8 cellular contexts compared by ENCODE assay signal in the genomic region with DNA sequence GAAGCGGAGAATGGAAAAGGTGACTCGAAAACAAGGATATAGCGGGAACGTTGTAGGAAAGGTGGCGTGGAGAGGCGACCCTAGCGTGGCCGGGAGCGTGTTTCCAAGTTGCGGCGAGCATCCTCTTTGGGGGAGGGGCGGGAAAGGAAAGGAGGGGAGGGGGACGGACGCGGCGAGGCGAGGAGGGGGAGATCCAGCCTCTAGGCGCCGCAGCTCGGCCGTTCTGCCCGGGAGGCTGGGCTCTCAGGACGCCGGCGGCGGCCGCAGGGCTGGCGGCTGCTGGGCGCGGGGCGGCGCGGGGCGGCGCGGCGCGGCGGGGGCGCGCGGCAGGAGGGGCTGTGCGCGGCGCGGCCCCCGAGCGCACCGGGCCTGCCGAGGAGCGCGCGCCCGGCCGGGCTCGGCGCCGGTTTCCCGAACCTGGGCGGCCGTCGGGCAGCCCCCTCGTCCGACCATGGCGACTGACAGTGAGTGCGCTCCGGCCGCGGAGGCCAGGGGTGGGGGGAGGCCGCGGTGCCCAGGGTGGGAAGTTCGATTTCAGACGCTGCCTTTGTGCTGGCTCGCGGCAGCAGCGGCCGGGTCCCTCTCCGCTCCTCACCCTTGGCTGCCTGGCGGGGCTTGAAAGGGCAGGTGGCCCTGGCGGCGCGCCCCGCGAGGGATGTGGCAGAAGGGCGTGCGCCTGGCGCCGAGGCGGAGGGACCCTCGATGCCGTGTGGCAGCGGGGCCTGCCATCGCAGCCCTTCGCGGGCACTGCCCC. TPM values are rescaled to one million over a fixed set of nuclear protein-coding genes. Genes with fewer than 3 reads are reported as not detected.
DNase-seq lines count a peak whose midpoint lies in the region; ATAC-seq and TF ChIP-seq lines count a peak whose summit lies in the region.

A gene (plus strand): TSS at position 357 of the 754 bp plus-strand sequence.

- H3K4me1 Mint-ChIP-seq in activated naive CD4-positive, alpha-beta T cell treated with anti-CD3 and anti-CD28 coated beads, Interleukin-2, amount 10 ng/mL, durations not matched to agents 7 days and 5 days = peaks cover 10% of the 10 kb centered on the region

- no peak within 1 kb of the TSS for H3K27ac ChIP-seq in hepatocyte
- no peak within 1 kb of the TSS for H3K27ac ChIP-seq in smooth muscle cell (ENCODE audit: low read depth)

- H3K4me3 ChIP-seq in hepatocyte = peak within 1 kb of the TSS; percentile 67
- H3K4me3 ChIP-seq in smooth muscle cell = peak within 1 kb of the TSS; percentile 59

- DNase-seq in stimulated activated CD4-positive, alpha-beta T cell treated with anti-CD3 and anti-CD28 coated beads, Interleukin-12 subunit alpha, Interleukin-12 subunit beta, amount 100 ng/mL, for 4 hours = peak; percentile 7
- no peak for DNase-seq in stimulated activated CD4-positive, alpha-beta T cell treated with anti-CD3 and anti-CD28 coated beads, Interleukin-1b, Interleukin-23, amount 100 ng/mL, for 48 hours
- peak; percentile 29 for DNase-seq in activated naive CD4-positive, alpha-beta T cell treated with anti-CD3 and anti-CD28 coated beads, Interleukin-2, amount 10 ng/mL, durations not matched to agents 7 days and 5 days
- DNase-seq in hepatocyte (ENCODE audit: low spot score) (peak; percentile 32), smooth muscle cell (lab: John Stamatoyannopoulos, UW; ENCODE audit: unreplicated experiment) (no peak), H4 (ENCODE audit: low spot score) (no peak), epidermal melanocyte (ENCODE audit: insufficient read length, low spot score) (no peak)

- H3K4me1 ChIP-seq in hepatocyte (ENCODE audit: insufficient read depth) = peaks cover 3% of the 10 kb centered on the region
- no peaks in the 10 kb centered on the region for H3K4me1 ChIP-seq in smooth muscle cell (ENCODE audit: low read depth)

- WGBS in hepatocyte (ENCODE audit: low lambda C conversion rate, missing lambda C conversion rate) = 4% methylated on average over 27 of the region's 95 CpGs
- WGBS in smooth muscle cell (ENCODE audit: low lambda C conversion rate) = 4% methylated on average over 43 of the region's 95 CpGs

- H3K4me2 ChIP-seq in hepatocyte = peak within 1 kb of the TSS; percentile 97
- peak within 1 kb of the TSS; percentile 92 for H3K4me2 ChIP-seq in smooth muscle cell

- H3K9me3 ChIP-seq in hepatocyte (ENCODE audit: low read depth) (no peaks in the 10 kb centered on the region), smooth muscle cell (replicated peaks; ENCODE audit: low read depth) (no peaks in the 10 kb centered on the region)

- ATAC-seq in HG03108 (IDR thresholded peaks at IDR 0.05; ENCODE audit: unreplicated experiment) = no peak

- H3K79me2 ChIP-seq in hepatocyte (no peaks in the 10 kb centered on the region), smooth muscle cell (ENCODE audit: low read depth) (no peaks in the 10 kb centered on the region)

- H3K4me3 Mint-ChIP-seq in activated naive CD4-positive, alpha-beta T cell treated with anti-CD3 and anti-CD28 coated beads, Interleukin-2, amount 10 ng/mL, durations not matched to agents 7 days and 5 days = peak within 1 kb of the TSS; percentile 69

- H3K9me3 Mint-ChIP-seq in activated naive CD4-positive, alpha-beta T cell treated with anti-CD3 and anti-CD28 coated beads, Interleukin-2, amount 10 ng/mL, durations not matched to agents 7 days and 5 days = no peaks in the 10 kb centered on the region

- H3K36me3 ChIP-seq in hepatocyte (replicated peaks; ENCODE audit: insufficient read depth, low read depth) (no peaks in the 10 kb centered on the region), smooth muscle cell (ENCODE audit: low read depth) (no peaks in the 10 kb centered on the region)

- H3K9me2 ChIP-seq in hepatocyte (replicated peaks; ENCODE audit: insufficient read depth) = no peaks in the 10 kb centered on the region

- H3K36me3 Mint-ChIP-seq in activated naive CD4-positive, alpha-beta T cell treated with anti-CD3 and anti-CD28 coated beads, Interleukin-2, amount 10 ng/mL, durations not matched to agents 7 days and 5 days = peaks cover 13% of the 10 kb centered on the region

- TF ChIP-seq CTCF in hepatocyte (IDR thresholded peaks at IDR 0.05; ENCODE audit: poor library complexity) (no peak), smooth muscle cell (IDR thresholded peaks at IDR 0.05; ENCODE audit: borderline replicate concordance, insufficient read depth, poor library complexity, severe bottlenecking) (no peak)

- peaks cover 96% of the 10 kb centered on the region for H3K27me3 Mint-ChIP-seq in activated naive CD4-positive, alpha-beta T cell treated with anti-CD3 and anti-CD28 coated beads, Interleukin-2, amount 10 ng/mL, durations not matched to agents 7 days and 5 days

- H2AFZ ChIP-seq in hepatocyte (peak within 1 kb of the TSS; percentile 56), smooth muscle cell (ENCODE audit: low read depth) (peak within 1 kb of the TSS; percentile 72)

- H3K27ac Mint-ChIP-seq in activated naive CD4-positive, alpha-beta T cell treated with anti-CD3 and anti-CD28 coated beads, Interleukin-2, amount 10 ng/mL, durations not matched to agents 7 days and 5 days = peak within 1 kb of the TSS; percentile 31

- CTCF ChIA-PET in activated naive CD4-positive, alpha-beta T cell treated with anti-CD3 and anti-CD28 coated beads, Interleukin-2, amount 10 ng/mL, durations not matched to agents 7 days and 5 days (lab: Charles Lee) = no interaction called here

- no peaks in the 10 kb centered on the region for H4K20me1 ChIP-seq in hepatocyte (ENCODE audit: insufficient read depth, poor library complexity, severe bottlenecking)
- H4K20me1 ChIP-seq in smooth muscle cell (ENCODE audit: low read depth) = no peaks in the 10 kb centered on the region

- peaks cover 48% of the 10 kb centered on the region for H3K27me3 ChIP-seq in hepatocyte
- H3K27me3 ChIP-seq in smooth muscle cell (ENCODE audit: low read depth) = peaks cover 59% of the 10 kb centered on the region

- no peak within 1 kb of the TSS for H3K9ac ChIP-seq in smooth muscle cell (ENCODE audit: low read depth)

- H3F3A ChIP-seq in smooth muscle cell (ENCODE audit: low read depth) = no peaks in the 10 kb centered on the region

RNA-seq across cellular contexts. Expression of the gene that starts here (rescaled TPM):
- total RNA-seq in hepatocyte (2.3 and 5.1 TPM in 2 replicates), smooth muscle cell (1.0 and 2.4 TPM in 2 replicates)
- polyA plus RNA-seq in hepatocyte (0.37 and 0.49 TPM in 2 replicates), smooth muscle cell (1.1 TPM in 1 of 2 replicates, not detected in the other)
- total RNA-seq in H4 (2014; rRNA removed; shearing (Covaris generic)) = 0.14 TPM in 1 of 2 replicates, not detected in the other

Comparison
In these comparisons a context has a peak if more than half of its experiments do, and no peak if none do; other contexts are left out.
1. DNase-seq: peak in stimulated activated CD4-positive, alpha-beta T cell treated with anti-CD3 and anti-CD28 coated beads, Interleukin-12 subunit alpha, Interleukin-12 subunit beta, amount 100 ng/mL, for 4 hours (single experiment), activated naive CD4-positive, alpha-beta T cell treated with anti-CD3 and anti-CD28 coated beads, Interleukin-2, amount 10 ng/mL, durations not matched to agents 7 days and 5 days (single experiment) and hepatocyte (single experiment); none in stimulated activated CD4-positive, alpha-beta T cell treated with anti-CD3 and anti-CD28 coated beads, Interleukin-1b, Interleukin-23, amount 100 ng/mL, for 48 hours (single experiment), smooth muscle cell (single experiment), H4 (single experiment) and epidermal melanocyte (single experiment).